30 cellular contexts compared by ENCODE assay signal in the genomic region with DNA sequence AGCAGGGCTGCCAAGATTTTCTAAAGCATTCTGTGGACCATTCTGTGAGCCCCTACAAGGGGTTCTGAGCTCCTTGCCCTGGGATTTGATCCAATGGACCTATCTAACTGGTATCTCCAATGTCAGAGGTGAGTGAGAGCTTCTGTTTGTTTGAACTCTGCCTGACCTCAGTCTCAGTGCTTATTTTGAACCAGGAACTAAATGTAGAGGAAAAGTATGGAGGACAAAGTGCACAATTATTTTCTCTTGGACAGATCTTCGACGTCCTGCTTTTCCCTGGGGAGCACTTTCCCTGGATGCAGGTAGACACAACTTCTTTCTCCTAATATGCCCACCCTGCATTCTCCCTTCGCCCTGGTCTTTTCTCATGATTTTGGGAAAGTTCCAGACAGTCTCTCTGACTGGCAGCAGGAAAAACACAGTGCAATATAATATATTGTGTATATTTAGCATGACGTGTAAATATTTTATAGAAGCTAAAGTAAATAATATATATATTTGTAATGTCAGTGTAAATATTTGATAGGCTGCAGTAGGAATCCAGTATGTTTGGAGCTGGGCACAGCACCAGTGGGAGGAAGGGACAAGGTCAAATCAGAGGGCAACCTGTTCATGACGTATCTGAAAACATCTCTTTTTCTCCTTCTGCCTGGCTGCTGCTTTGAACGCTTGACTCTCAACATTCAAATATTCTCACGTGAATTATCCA.
DNase-seq lines count a peak whose midpoint lies in the region; ATAC-seq and TF ChIP-seq lines count a peak whose summit lies in the region.
"Had no signal": no experiment of that assay in that cellular context is flagged by ENCODE, and none has a peak within 500 bp of the region (broad histone marks: within the 10 kb centered on the region; RNA-seq: fewer than 3 reads in every experiment).

No MANE protein-coding gene starts in this region.

- peak overlapping the region; percentile 57; the same call in 1 of the 2 replicates for H3K56ac ChIP-seq in IMR-90 (ENCODE audit: extremely low read depth, insufficient read depth, low read length)

- H2BK15ac ChIP-seq in IMR-90 (ENCODE audit: low read depth, low read length) = peak overlapping the region; percentile 76

- peak overlapping the region; percentile 83 for H2BK20ac ChIP-seq in IMR-90 (ENCODE audit: low read depth, low read length)

- peak overlapping the region; percentile 64 for H4K5ac ChIP-seq in IMR-90 (ENCODE audit: low read depth, low read length)

- no peak overlapping the region for H3K9ac ChIP-seq in IMR-90 (ENCODE audit: low read depth, low read length)
- no peak overlapping the region for H3K9ac ChIP-seq in colonic mucosa (ENCODE audit: low read depth in 2 of 2, low read length in 2 of 2)

- H3K27ac ChIP-seq in 22Rv1 (peak overlapping the region; percentile 90), IMR-90 (ENCODE audit: insufficient read depth, low read length) (peak overlapping the region; percentile 41; the same call in 1 of the 2 replicates), colonic mucosa (no peak overlapping the region), OCI-LY7 (ENCODE audit: low read depth, low read length, poor library complexity, severe bottlenecking) (no peak overlapping the region)
- H3K27ac ChIP-seq: dorsolateral prefrontal cortex, upper lobe of left lung had no signal

- intact Hi-C loops in IMR-90 (cut with micrococcal nuclease) (no loop called here), colonic mucosa (cut with DNase I) (no loop called here), OCI-LY7 (cut with micrococcal nuclease; ENCODE audit: unreplicated experiment) (no loop called here)

- H3K36me3 ChIP-seq in IMR-90 (ENCODE audit: control insufficient read depth, insufficient read depth, low read length) (no peaks in the 10 kb centered on the region), colonic mucosa (no peaks in the 10 kb centered on the region), OCI-LY7 (ENCODE audit: insufficient read depth, low read length) (no peaks in the 10 kb centered on the region)
- H3K36me3 ChIP-seq: BE2C, HAP-1, upper lobe of left lung had no signal

- BruUV-seq in IMR-90 (replicated peaks; lab: Mats Ljungman, UMichigan) = no TSS peak
- BruUV-seq in OCI-LY7 (replicated peaks; lab: Mats Ljungman, UMichigan) = no TSS peak

- peak overlapping the region; percentile 63; the same call in 1 of the 2 replicates for H2AK5ac ChIP-seq in IMR-90 (ENCODE audit: low read depth, low read length)

- H3K79me2 ChIP-seq in OCI-LY7 (ENCODE audit: insufficient read depth, low read depth, low read length) = no peaks in the 10 kb centered on the region

- peak overlapping the region; percentile 61 for H3K23ac ChIP-seq in IMR-90 (ENCODE audit: low read depth, low read length)

- TF ChIP-seq POLR2A in IMR-90 (IDR thresholded peaks at IDR 0.05; ENCODE audit: low read depth, low read length) = no peak

- no peak overlapping the region for H2AK9ac ChIP-seq in IMR-90 (replicated peaks; ENCODE audit: low read depth, low read length, poor library complexity)

- DNase-seq in IMR-90 (peak; percentile 16), colonic mucosa (peak; percentile 57), mucosa of gallbladder (ENCODE audit: low spot score) (peak; percentile 54), OCI-LY7 (ENCODE audit: low spot score) (no peak)
- no peak for DNase-seq in stimulated activated CD4-positive, alpha-beta T cell treated with anti-CD3 and anti-CD28 coated beads, Interleukin-12 subunit alpha, Interleukin-12 subunit beta, amount 100 ng/mL, for 4 hours
- DNase-seq in stimulated activated CD4-positive, alpha-beta T cell treated with anti-CD3 and anti-CD28 coated beads, Interleukin-4, amount 100 ng/mL, for 24 hours = no peak
- DNase-seq in stimulated activated naive CD4-positive, alpha-beta T cell treated with Interleukin-2 at 50 U/mL for 16 hours (lab: John Stamatoyannopoulos, UW) = no peak
- DNase-seq: activated CD4-positive, alpha-beta memory T cell treated with anti-CD3 and anti-CD28 coated beads for 36 hours; activated CD8-positive, alpha-beta memory T cell treated with anti-CD3 and anti-CD28 coated beads, Interleukin-2, amount 50 U/mL, for 48 hours; anterior cingulate cortex; BE2C; central memory CD4-positive, alpha-beta T cell; dorsolateral prefrontal cortex; glutamatergic neuron; Kasumi-1; kidney; naive B cell; NCI-H1092 treated with DMSO at 0.1 percent for 48 hours; NCI-H1930; NCI-H345; nucleus accumbens; OCI-M1; retina; SHP77 treated with DMSO at 0.1 percent for 48 hours; upper lobe of left lung had no signal

- peak overlapping the region; percentile 62 to 63; a peak in 3 of 4 replicates for H4K8ac ChIP-seq in IMR-90 (ENCODE audit: low read depth in 2 of 2, low read length in 2 of 2)

- peaks cover 13% of the 10 kb centered on the region for H3K9me1 ChIP-seq in IMR-90 (ENCODE audit: insufficient read depth, low read length)

- no peaks in the 10 kb centered on the region for H3K79me1 ChIP-seq in IMR-90 (ENCODE audit: low read depth in 1 of 2, low read length in 2 of 2)

- no CpG with 5 or more reads among the region's 7 CpGs for WGBS in IMR-90 (ENCODE audit: extremely low coverage in 2 of 2, insufficient read length in 1 of 2), 2 experiments

- peak overlapping the region; percentile 71 for H2BK5ac ChIP-seq in IMR-90 (ENCODE audit: low read depth, low read length, poor library complexity, severe bottlenecking)

- CTCF ChIA-PET in IMR-90 (lab: Yijun Ruan, JAX) = interaction anchor here (1.4 kb wide), 1 partner anchor 25 kb away, joined by 3 read pairs; no protein-coding TSS in a partner anchor
- CTCF ChIA-PET in OCI-LY7 (lab: Charles Lee; ENCODE audit: unreplicated experiment) = no interaction called here

- H3K14ac ChIP-seq in IMR-90 (replicated peaks; ENCODE audit: low read depth, low read length) = peak overlapping the region; percentile 22

- H3K18ac ChIP-seq in IMR-90 (ENCODE audit: low read depth, low read length) = peak overlapping the region; percentile 80

- dilution Hi-C loops in IMR-90 (cut with HindIII; ENCODE audit: low sequenced_read_pairs, unreplicated experiment) = no loop called here

- H4K91ac ChIP-seq in IMR-90 (ENCODE audit: insufficient read depth, low read depth, low read length) = peak overlapping the region; percentile 91

- H2BK120ac ChIP-seq in IMR-90 (ENCODE audit: low read depth, low read length) = peak overlapping the region; percentile 88

- H3K4me2 ChIP-seq in IMR-90 (ENCODE audit: low read depth, low read length) = peak overlapping the region; percentile 60; the same call in 1 of the 2 replicates
- H3K4me2 ChIP-seq in OCI-LY7 (ENCODE audit: low read length) = no peak overlapping the region

- peaks cover 5% of the 10 kb centered on the region for H3K27me3 ChIP-seq in IMR-90 (ENCODE audit: control insufficient read depth, insufficient read depth, low read length)
- no peaks in the 10 kb centered on the region for H3K27me3 ChIP-seq in colonic mucosa
- H3K27me3 ChIP-seq: BE2C, upper lobe of left lung had no signal

- H3K9me3 ChIP-seq in IMR-90 (ENCODE audit: control insufficient read depth, insufficient read depth, low read length) (peaks cover 4% of the 10 kb centered on the region), colonic mucosa (no peaks in the 10 kb centered on the region), OCI-LY7 (ENCODE audit: low read length) (no peaks in the 10 kb centered on the region)
- H3K9me3 ChIP-seq: BE2C, HAP-1, upper lobe of left lung had no signal

- H3K4me1 ChIP-seq in IMR-90 (ENCODE audit: control insufficient read depth, insufficient read depth, low read length) (peaks cover 13% of the 10 kb centered on the region), colonic mucosa (no peaks in the 10 kb centered on the region), OCI-LY7 (ENCODE audit: insufficient read depth, low read length, poor library complexity, severe bottlenecking) (no peaks in the 10 kb centered on the region)
- H3K4me1 ChIP-seq: upper lobe of left lung had no signal

- in situ Hi-C loops in IMR-90 (cut with MboI; ENCODE audit: low sequenced_read_pairs) = no loop called here

- POLR2A ChIA-PET in IMR-90 (lab: Charles Lee; ENCODE audit: unreplicated experiment) (no interaction called here), OCI-LY7 (lab: Charles Lee) (no interaction called here)

- TF ChIP-seq CTCF in 22Rv1 (IDR thresholded peaks at IDR 0.05) (no peak), IMR-90 (conservative IDR thresholded peaks at IDR 0.05; ENCODE audit: low read depth, low read length) (no peak), colonic mucosa (IDR thresholded peaks at IDR 0.05) (no peak), OCI-LY7 (conservative IDR thresholded peaks at IDR 0.05; ENCODE audit: low read length) (no peak)

- H3K4me3 ChIP-seq in IMR-90 (ENCODE audit: insufficient read depth, low read depth, low read length) (no peak overlapping the region), colonic mucosa (no peak overlapping the region), OCI-LY7 (ENCODE audit: low read depth, low read length, poor library complexity, severe bottlenecking) (no peak overlapping the region)
- H3K4me3 ChIP-seq: dorsolateral prefrontal cortex, HAP-1, lung, upper lobe of left lung had no signal

- H2AFZ ChIP-seq in IMR-90 (replicated peaks; ENCODE audit: low read length, poor library complexity) = no peak overlapping the region
- no peak overlapping the region for H2AFZ ChIP-seq in OCI-LY7 (ENCODE audit: low read length)

- no peaks in the 10 kb centered on the region for H3K9me2 ChIP-seq in OCI-LY7 (ENCODE audit: insufficient read depth, low read length)

- ATAC-seq in IMR-90 (ENCODE audit: low read depth) = peak; percentile 61
- ATAC-seq: activated CD4-positive, CD25-positive, alpha-beta regulatory T cell treated with anti-CD3 and anti-CD28 coated beads, Interleukin-2, amount 50 U/mL, for 24 hours; activated T-helper 17 cell treated with anti-CD3 and anti-CD28 coated beads, Interleukin-2, amount 50 U/mL, for 72 hours had no signal

- H3K4ac ChIP-seq in IMR-90 (ENCODE audit: low read depth, low read length) = peak overlapping the region; percentile 85

- TF ChIP-seq RAD21 in IMR-90 (IDR thresholded peaks at IDR 0.05; ENCODE audit: low read length) = no peak

- H4K20me1 ChIP-seq in IMR-90 (ENCODE audit: insufficient read depth, low read length) (no peaks in the 10 kb centered on the region), OCI-LY7 (ENCODE audit: insufficient read depth, low read length) (no peaks in the 10 kb centered on the region)

TF ChIP-seq in IMR-90, 13 proteins besides CTCF, POLR2A, EP300 and RAD21 (continues in another document):
- TF ChIP-seq FOS (IDR thresholded peaks at IDR 0.05; ENCODE audit: low read depth, low read length) (no peak), CEBPB (IDR thresholded peaks at IDR 0.05; ENCODE audit: low read depth, low read length) (no peak), MAFK (IDR thresholded peaks at IDR 0.05; ENCODE audit: low read depth, low read length) (no peak), NFE2L2 (IDR thresholded peaks at IDR 0.05; ENCODE audit: low read depth, low read length) (no peak), BHLHE40 (IDR thresholded peaks at IDR 0.05; ENCODE audit: low read depth, low read length) (no peak)

Comparison
In these comparisons a context has a peak if more than half of its experiments do, and no peak if none do; other contexts are left out.
1. H3K27ac ChIP-seq: peak in 22Rv1 (single experiment) and IMR-90 (single experiment); none in colonic mucosa (single experiment) and OCI-LY7 (single experiment).
2. DNase-seq: peak in IMR-90 (single experiment), colonic mucosa (single experiment) and mucosa of gallbladder (single experiment); none in stimulated activated CD4-positive, alpha-beta T cell treated with anti-CD3 and anti-CD28 coated beads, Interleukin-12 subunit alpha, Interleukin-12 subunit beta, amount 100 ng/mL, for 4 hours (single experiment), stimulated activated CD4-positive, alpha-beta T cell treated with anti-CD3 and anti-CD28 coated beads, Interleukin-4, amount 100 ng/mL, for 24 hours (single experiment), stimulated activated naive CD4-positive, alpha-beta T cell treated with Interleukin-2 at 50 U/mL for 16 hours (single experiment) and OCI-LY7 (single experiment).